In genomic region chr13:24745861-24746617, GRCh38 we compare ENCODE assay signal across 17 cellular contexts. TPM values are rescaled to one million over a fixed set of nuclear protein-coding genes. Genes with fewer than 3 reads are reported as not detected.
DNase-seq lines count a peak whose midpoint lies in the region; ATAC-seq and TF ChIP-seq lines count a peak whose summit lies in the region.
"Had no signal": no experiment of that assay in that cellular context is flagged by ENCODE, and none has a peak within 500 bp of the region (broad histone marks: within the 10 kb centered on the region; RNA-seq: fewer than 3 reads in every experiment).

No MANE protein-coding gene starts in this region.

- H3K36me3 ChIP-seq in IMR-90 (ENCODE audit: control insufficient read depth, insufficient read depth, low read length) (no peaks in the 10 kb centered on the region), iPS DF 6.9 (ENCODE audit: control insufficient read depth, insufficient read depth, low read length) (no peaks in the 10 kb centered on the region; the same call in 1 of the 2 replicates), psoas muscle (ENCODE audit: insufficient read depth in 1 of 2, low read depth in 1 of 2) (no peaks in the 10 kb centered on the region)
- H3K36me3 ChIP-seq: gastroesophageal sphincter had no signal

- no peaks in the 10 kb centered on the region for H3K9me3 Mint-ChIP-seq in activated CD4-positive, alpha-beta T cell treated with anti-CD3 and anti-CD28 coated beads, Interleukin-2, amount 10 ng/mL, durations not matched to agents 24 days and 14 days
- H3K9me3 Mint-ChIP-seq: neural crest cell had no signal

- H3K9me1 ChIP-seq in IMR-90 (ENCODE audit: insufficient read depth, low read length): no peaks in the 10 kb centered on the region

- in situ Hi-C loops in IMR-90 (cut with MboI; ENCODE audit: low sequenced_read_pairs): no loop called here

- CTCF ChIA-PET in IMR-90 (lab: Yijun Ruan, JAX): no interaction called here

- dilution Hi-C loops in IMR-90 (cut with HindIII; ENCODE audit: low sequenced_read_pairs, unreplicated experiment): no loop called here

- no peak overlapping the region for H4K91ac ChIP-seq in IMR-90 (ENCODE audit: insufficient read depth, low read depth, low read length)

- no peak overlapping the region for H2BK120ac ChIP-seq in IMR-90 (ENCODE audit: low read depth, low read length)

- ATAC-seq in IMR-90 (ENCODE audit: low read depth) (no peak), psoas muscle (no peak), HG03159 (IDR thresholded peaks at IDR 0.05; ENCODE audit: unreplicated experiment) (no peak)
- ATAC-seq: gastroesophageal sphincter had no signal

- H3K27me3 ChIP-seq in IMR-90 (ENCODE audit: control insufficient read depth, insufficient read depth, low read length): peaks cover 37% of the 10 kb centered on the region
- peaks cover 45% of the 10 kb centered on the region for H3K27me3 ChIP-seq in iPS DF 6.9 (ENCODE audit: control insufficient read depth, insufficient read depth, low read length)
- peaks cover 0 to 68% (median 10%) of the 10 kb centered on the region in 3 donors for H3K27me3 ChIP-seq in psoas muscle (ENCODE audit: insufficient read depth in 3 of 3, low read length in 2 of 3)

- no peak overlapping the region for H3K4me2 ChIP-seq in IMR-90 (ENCODE audit: low read depth, low read length)

- no peak overlapping the region for H2BK5ac ChIP-seq in IMR-90 (ENCODE audit: low read depth, low read length, poor library complexity, severe bottlenecking)

- peak; percentile 51 for DNase-seq in activated CD4-positive, alpha-beta T cell treated with anti-CD3 and anti-CD28 coated beads, Interleukin-2, amount 10 ng/mL, durations not matched to agents 24 days and 14 days
- no peak for DNase-seq in activated CD4-positive, alpha-beta T cell treated with anti-CD3 and anti-CD28 coated beads for 4 hours
- DNase-seq in IMR-90 (no peak), iPS DF 6.9 (ENCODE audit: low read depth, low spot score) (no peak), psoas muscle (no peak), NCI-H524 (lab: John Stamatoyannopoulos, UW) (no peak)
- DNase-seq in stimulated activated naive CD4-positive, alpha-beta T cell treated with Interleukin-2 at 50 U/mL for 16 hours (lab: John Stamatoyannopoulos, UW): no peak
- DNase-seq: activated CD4-positive, alpha-beta T cell treated with anti-CD3 and anti-CD28 coated beads, Interleukin-2, amount 50 U/mL, for 4 hours; left cardiac atrium; NCI-H1048; NCI-H2171 treated with DMSO at 0.1 percent for 48 hours; SHP77; T-helper 9 cell had no signal

- no peaks in the 10 kb centered on the region for H3K4me1 ChIP-seq in IMR-90 (ENCODE audit: control insufficient read depth, insufficient read depth, low read length)
- peaks cover 7% of the 10 kb centered on the region; the same call in 1 of the 2 replicates for H3K4me1 ChIP-seq in iPS DF 6.9 (ENCODE audit: control insufficient read depth, insufficient read depth, low read length)
- H3K4me1 ChIP-seq in psoas muscle: peaks cover 7% of the 10 kb centered on the region

- POLR2A ChIA-PET in IMR-90 (lab: Charles Lee; ENCODE audit: unreplicated experiment): no interaction called here

- H3K4me1 Mint-ChIP-seq in activated CD4-positive, alpha-beta T cell treated with anti-CD3 and anti-CD28 coated beads, Interleukin-2, amount 10 ng/mL, durations not matched to agents 24 days and 14 days: peaks cover 5% of the 10 kb centered on the region

- H3K4me3 ChIP-seq in IMR-90 (ENCODE audit: insufficient read depth, low read depth, low read length) (no peak overlapping the region), iPS DF 6.9 (ENCODE audit: low read length) (peak overlapping the region; percentile 41; the same call in 1 of the 2 replicates), psoas muscle (peak overlapping the region; percentile 56)

- no peak overlapping the region for H2BK20ac ChIP-seq in IMR-90 (ENCODE audit: low read depth, low read length)

- no peak overlapping the region for H3K18ac ChIP-seq in IMR-90 (ENCODE audit: low read depth, low read length)

- WGBS in IMR-90 (ENCODE audit: extremely low coverage in 2 of 2, insufficient read length in 1 of 2), 2 experiments: 7% methylated on average over 3 of the region's 70 CpGs; no CpG with 5 or more reads in 1 of the 2 experiments
- no CpG with 5 or more reads among the region's 70 CpGs for WGBS in iPS DF 6.9 (ENCODE audit: insufficient coverage, insufficient read length)
- WGBS in psoas muscle, 3 donors: 3 to 6% (median 4%) methylated on average over 45 to 70 of the region's 70 CpGs

- no peak overlapping the region for H3K27ac Mint-ChIP-seq in activated CD4-positive, alpha-beta T cell treated with anti-CD3 and anti-CD28 coated beads, Interleukin-2, amount 10 ng/mL, durations not matched to agents 24 days and 14 days

- TF ChIP-seq RAD21 in IMR-90 (IDR thresholded peaks at IDR 0.05; ENCODE audit: low read length): no peak

- H3K4ac ChIP-seq in IMR-90 (ENCODE audit: low read depth, low read length): no peak overlapping the region

- no peak for TF ChIP-seq CTCF in IMR-90 (conservative IDR thresholded peaks at IDR 0.05; ENCODE audit: low read depth, low read length)
- no peak for TF ChIP-seq CTCF in psoas muscle (IDR thresholded peaks at IDR 0.05)

- H2AFZ ChIP-seq in IMR-90 (replicated peaks; ENCODE audit: low read length, poor library complexity): peak overlapping the region; percentile 43

- TF ChIP-seq POLR2A in IMR-90 (IDR thresholded peaks at IDR 0.05; ENCODE audit: low read depth, low read length): no peak

- peaks cover 66% of the 10 kb centered on the region for H3K27me3 Mint-ChIP-seq in activated CD4-positive, alpha-beta T cell treated with anti-CD3 and anti-CD28 coated beads, Interleukin-2, amount 10 ng/mL, durations not matched to agents 24 days and 14 days

- H3K23ac ChIP-seq in IMR-90 (ENCODE audit: low read depth, low read length): no peak overlapping the region

- H3K9me3 ChIP-seq in IMR-90 (ENCODE audit: control insufficient read depth, insufficient read depth, low read length) (no peaks in the 10 kb centered on the region), iPS DF 6.9 (ENCODE audit: control insufficient read depth, insufficient read depth, low read length) (no peaks in the 10 kb centered on the region), psoas muscle (no peaks in the 10 kb centered on the region)
- H3K9me3 ChIP-seq: gastroesophageal sphincter had no signal

- H2AK5ac ChIP-seq in IMR-90 (ENCODE audit: low read depth, low read length): no peak overlapping the region

- H3K56ac ChIP-seq in IMR-90 (ENCODE audit: extremely low read depth, insufficient read depth, low read length): no peak overlapping the region

- H2AK9ac ChIP-seq in IMR-90 (replicated peaks; ENCODE audit: low read depth, low read length, poor library complexity): no peak overlapping the region

- no peaks in the 10 kb centered on the region for H3K36me3 Mint-ChIP-seq in activated CD4-positive, alpha-beta T cell treated with anti-CD3 and anti-CD28 coated beads, Interleukin-2, amount 10 ng/mL, durations not matched to agents 24 days and 14 days (ENCODE audit: low read depth)

- no peaks in the 10 kb centered on the region for H4K20me1 ChIP-seq in IMR-90 (ENCODE audit: insufficient read depth, low read length)

- peak overlapping the region; percentile 47 for H3K4me3 Mint-ChIP-seq in activated CD4-positive, alpha-beta T cell treated with anti-CD3 and anti-CD28 coated beads, Interleukin-2, amount 10 ng/mL, durations not matched to agents 24 days and 14 days

- H3K27ac ChIP-seq in IMR-90 (ENCODE audit: insufficient read depth, low read length): no peak overlapping the region
- H3K27ac ChIP-seq in iPS DF 6.9 (ENCODE audit: low read length): no peak overlapping the region
- no peak overlapping the region for H3K27ac ChIP-seq in psoas muscle
- H3K27ac ChIP-seq: gastroesophageal sphincter, skin epidermis had no signal

- intact Hi-C loops in activated CD4-positive, alpha-beta T cell treated with anti-CD3 and anti-CD28 coated beads, Interleukin-2, amount 10 ng/mL, durations not matched to agents 24 days and 14 days (cut with micrococcal nuclease): no loop called here
- intact Hi-C loops in IMR-90 (cut with micrococcal nuclease) (no loop called here), psoas muscle (cut with DNase I) (no loop called here)

- H4K8ac ChIP-seq in IMR-90 (ENCODE audit: low read depth in 2 of 2, low read length in 2 of 2): no peak overlapping the region

- no peak overlapping the region for H3K14ac ChIP-seq in IMR-90 (replicated peaks; ENCODE audit: low read depth, low read length)

- no peaks in the 10 kb centered on the region for H3K79me1 ChIP-seq in IMR-90 (ENCODE audit: low read depth in 1 of 2, low read length in 2 of 2)

- no peak overlapping the region for H4K5ac ChIP-seq in IMR-90 (ENCODE audit: low read depth, low read length)

- H2BK15ac ChIP-seq in IMR-90 (ENCODE audit: low read depth, low read length): no peak overlapping the region

- BruUV-seq in IMR-90 (replicated peaks; lab: Mats Ljungman, UMichigan): no TSS peak

- H3K9ac ChIP-seq in IMR-90 (ENCODE audit: low read depth, low read length): no peak overlapping the region

TF ChIP-seq in IMR-90, 13 proteins besides CTCF, POLR2A, EP300 and RAD21 (continues in another document):
- TF ChIP-seq MAZ (IDR thresholded peaks at IDR 0.05; ENCODE audit: borderline replicate concordance, low read depth, low read length): no peak
- no peak for TF ChIP-seq FOS (IDR thresholded peaks at IDR 0.05; ENCODE audit: low read depth, low read length)
- no peak for TF ChIP-seq NFE2L2 (IDR thresholded peaks at IDR 0.05; ENCODE audit: low read depth, low read length)
- TF ChIP-seq RCOR1 (IDR thresholded peaks at IDR 0.05; ENCODE audit: insufficient replicate concordance, low read length): no peak
- TF ChIP-seq BHLHE40 (IDR thresholded peaks at IDR 0.05; ENCODE audit: low read depth, low read length): no peak
- TF ChIP-seq MXI1 (IDR thresholded peaks at IDR 0.05; ENCODE audit: borderline replicate concordance, low read depth, low read length): no peak
- TF ChIP-seq MAFK (IDR thresholded peaks at IDR 0.05; ENCODE audit: low read depth, low read length): no peak
- TF ChIP-seq RFX5 (IDR thresholded peaks at IDR 0.05; ENCODE audit: low read depth, low read length): no peak
- TF ChIP-seq CHD1 (IDR thresholded peaks at IDR 0.05; ENCODE audit: low read depth, low read length): no peak

RNA-seq across cellular contexts. Expression of gene RNF17, which starts 17.9 kb away (rescaled TPM):
- total RNA-seq in activated CD4-positive, alpha-beta T cell treated with anti-CD3 and anti-CD28 coated beads, Interleukin-2, amount 10 ng/mL, durations not matched to agents 24 days and 14 days: not detected in 2 replicates
- total RNA-seq in IMR-90 (2012; rRNA removed) (0.18 and 0.28 TPM in 2 replicates), psoas muscle (under 1 TPM in 1 of 4 donors, not detected in 3; 0.60 TPM)
- polyA plus RNA-seq in IMR-90 (2012; rRNA removed) (0.01 and 0.03 TPM in 2 replicates), psoas muscle (under 1 TPM in 1 of 3 donors, not detected in 2; 0.05 TPM)
- 0.01 TPM in 1 of 2 replicates, not detected in the other for polyA plus RNA-seq in IMR-90 (2012; cell fraction: cytosol; rRNA removed)
- 0.02 and 0.23 TPM in 2 replicates for polyA plus RNA-seq in IMR-90 (2012; cell fraction: nucleus; rRNA removed; ENCODE audit: low replicate concordance)
- total RNA-seq: left cardiac atrium, neural crest cell had no signal
